Comparison of ENCODE assay signal across 17 cellular contexts in the genomic region with DNA sequence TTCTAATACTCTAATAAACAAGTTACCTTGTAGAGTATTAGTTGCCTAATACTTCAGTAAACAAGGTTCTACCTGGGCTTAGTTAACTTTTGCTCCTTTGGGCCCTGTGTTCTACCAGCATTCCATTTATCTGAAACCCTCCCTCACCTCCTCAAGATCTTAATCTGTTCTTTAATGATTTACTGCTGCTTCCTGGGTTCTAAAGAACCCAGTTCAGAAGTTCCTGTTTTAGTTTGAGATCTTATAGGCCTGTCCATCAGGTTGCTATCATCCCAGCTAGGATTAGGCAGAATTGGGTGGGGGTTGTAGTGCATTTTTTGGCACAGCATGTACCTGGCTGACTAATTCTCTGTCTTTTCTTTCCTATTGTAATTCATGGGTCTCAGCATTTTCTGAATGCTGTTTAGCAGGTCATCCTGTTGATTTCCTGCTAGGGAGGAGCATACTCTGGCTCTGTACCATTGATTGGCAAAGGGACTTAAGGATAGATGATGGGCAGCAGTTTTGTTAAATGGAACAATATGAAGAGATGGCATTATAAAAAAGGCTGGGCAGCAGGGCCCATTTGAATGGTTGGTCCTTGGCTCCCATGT. TPM values are rescaled to one million over a fixed set of nuclear protein-coding genes. Genes with fewer than 3 reads are reported as not detected.
A peak's percentile ranks its signal among the peaks of the same experiment; 100 is the strongest.
DNase-seq lines count a peak whose midpoint lies in the region; ATAC-seq, FAIRE-seq and TF ChIP-seq lines count a peak whose summit lies in the region.
"Had no signal": no experiment of that assay in that cellular context is flagged by ENCODE, and none has a peak within 500 bp of the region (broad histone marks: within the 10 kb centered on the region; RNA-seq: fewer than 3 reads in every experiment).

No MANE protein-coding gene starts in this region.

- no peaks in the 10 kb centered on the region for H3K9me1 ChIP-seq in endothelial cell of umbilical vein (replicated peaks; ENCODE audit: control insufficient read depth, extremely low read depth, insufficient read depth, low read length)

- peaks cover 20% of the 10 kb centered on the region for H3K36me3 Mint-ChIP-seq in GM23338 (ENCODE audit: low read depth)
- H3K36me3 Mint-ChIP-seq in activated CD8-positive, alpha-beta T cell treated with anti-CD3 and anti-CD28 coated beads for 36 hours (ENCODE audit: low read depth) = peaks cover 4% of the 10 kb centered on the region
- peaks cover 4% of the 10 kb centered on the region for H3K36me3 Mint-ChIP-seq in activated T-helper 2 cell treated with anti-CD3 and anti-CD28 coated beads, Interferon-gamma antibody, Interleukin-2, Interleukin-4, amounts not matched to agents 10 μg/mL and 5 μg/mL and 100 μg/mL, durations not matched to agents 14 hours and 24 hours and 36 hours (ENCODE audit: low read depth)

- DNase-seq in GM23338 (ENCODE audit: low spot score) = peak; percentile 27
- peak; percentile 2 for DNase-seq in RWPE1 (ENCODE audit: low spot score)
- peak; percentile 5 for DNase-seq in endothelial cell of umbilical vein (ENCODE audit: low read depth, low spot score)
- DNase-seq in kidney tubule cell (ENCODE audit: low spot score) = peak; percentile 46
- DNase-seq in activated CD8-positive, alpha-beta T cell treated with anti-CD3 and anti-CD28 coated beads for 36 hours = no peak
- no peak for DNase-seq in cerebellum (ENCODE audit: low spot score)
- DNase-seq in frontal cortex (ENCODE audit: low spot score in 2 of 2) = no peak
- no peak for DNase-seq in activated T-helper 2 cell treated with anti-CD3 and anti-CD28 coated beads, Interferon-gamma antibody, Interleukin-2, Interleukin-4, amounts not matched to agents 10 μg/mL and 5 μg/mL and 100 μg/mL, durations not matched to agents 14 hours and 24 hours and 36 hours (ENCODE audit: low spot score)
- DNase-seq: ACHN; CD4-positive, CD25-positive, alpha-beta regulatory T cell; Kasumi-1; NCI-H1417; NCI-H2029; NCI-H2171 treated with DMSO at 0.1 percent for 48 hours; NCI-H82; Peyer's patch had no signal

- no peaks in the 10 kb centered on the region for H3K9me3 ChIP-seq in endothelial cell of umbilical vein (replicated peaks; ENCODE audit: control insufficient read depth, insufficient read depth, low read length)
- H3K9me3 ChIP-seq: Peyer's patch had no signal

- peak overlapping the region; percentile 5; the same call in 1 of the 2 replicates for H3K4me3 ChIP-seq in GM23338
- H3K4me3 ChIP-seq in endothelial cell of umbilical vein (replicated peaks in 1 of 3; ENCODE audit: insufficient read depth in 1 of 3, low read depth in 1 of 3, low read length in 3 of 3) = no peak overlapping the region
- H3K4me3 ChIP-seq: GM12878, Peyer's patch had no signal

- no peaks in the 10 kb centered on the region for H3K27me3 Mint-ChIP-seq in GM23338 (ENCODE audit: insufficient read depth, low read depth, poor library complexity)
- H3K27me3 Mint-ChIP-seq in activated CD8-positive, alpha-beta T cell treated with anti-CD3 and anti-CD28 coated beads for 36 hours = no peaks in the 10 kb centered on the region
- no peaks in the 10 kb centered on the region for H3K27me3 Mint-ChIP-seq in activated T-helper 2 cell treated with anti-CD3 and anti-CD28 coated beads, Interferon-gamma antibody, Interleukin-2, Interleukin-4, amounts not matched to agents 10 μg/mL and 5 μg/mL and 100 μg/mL, durations not matched to agents 14 hours and 24 hours and 36 hours (ENCODE audit: low read depth)
- H3K27me3 Mint-ChIP-seq: CD4-positive, CD25-positive, alpha-beta regulatory T cell had no signal

- TF ChIP-seq CTCF in GM23338 (conservative IDR thresholded peaks at IDR 0.05; ENCODE audit: low read depth in 2 of 2) = no peak
- TF ChIP-seq CTCF in RWPE1 (conservative IDR thresholded peaks at IDR 0.05; ENCODE audit: low read depth) = no peak
- TF ChIP-seq CTCF in endothelial cell of umbilical vein (IDR thresholded peaks at IDR 0.05; ENCODE audit: extremely low read depth in 1 of 2, insufficient read depth in 1 of 2, low read depth in 1 of 2, low read length in 2 of 2) = no peak
- no peak for TF ChIP-seq CTCF in activated CD8-positive, alpha-beta T cell treated with anti-CD3 and anti-CD28 coated beads for 36 hours (IDR thresholded peaks at IDR 0.05)

- CTCF ChIA-PET in RWPE1 (lab: Yijun Ruan, JAX) = no interaction called here
- CTCF ChIA-PET in endothelial cell of umbilical vein (lab: Charles Lee) = no interaction called here
- CTCF ChIA-PET in activated CD8-positive, alpha-beta T cell treated with anti-CD3 and anti-CD28 coated beads for 36 hours (lab: Charles Lee) = no interaction called here

- H3K4me2 ChIP-seq in GM23338 (peak overlapping the region; percentile 46), endothelial cell of umbilical vein (ENCODE audit: insufficient read depth, low read length) (no peak overlapping the region)

- H3K27ac ChIP-seq in GM23338 (ENCODE audit: low read depth) (peak overlapping the region; percentile 76; the same call in 1 of the 2 replicates), RWPE1 (no peak overlapping the region), endothelial cell of umbilical vein (ENCODE audit: insufficient read depth, low read depth, low read length) (no peak overlapping the region)
- H3K27ac ChIP-seq: Peyer's patch had no signal

- dilution Hi-C loops in endothelial cell of umbilical vein (cut with MboI; ENCODE audit: extremely low pct_ligation_motif_present, low sequenced_read_pairs) = no loop called here

- no TSS peak for BruUV-seq in endothelial cell of umbilical vein (replicated peaks; lab: Mats Ljungman, UMichigan)

- peak overlapping the region; percentile 1; the same call in 1 of the 3 replicates for H3K4me3 Mint-ChIP-seq in GM23338
- no peak overlapping the region for H3K4me3 Mint-ChIP-seq in activated CD8-positive, alpha-beta T cell treated with anti-CD3 and anti-CD28 coated beads for 36 hours
- no peak overlapping the region for H3K4me3 Mint-ChIP-seq in activated T-helper 2 cell treated with anti-CD3 and anti-CD28 coated beads, Interferon-gamma antibody, Interleukin-2, Interleukin-4, amounts not matched to agents 10 μg/mL and 5 μg/mL and 100 μg/mL, durations not matched to agents 14 hours and 24 hours and 36 hours (ENCODE audit: low read depth)
- H3K4me3 Mint-ChIP-seq: CD4-positive, CD25-positive, alpha-beta regulatory T cell had no signal

- FAIRE-seq in endothelial cell of umbilical vein (lab: Jason Lieb, UNC) = peak; percentile 18
- FAIRE-seq in frontal cortex (lab: Jason Lieb, UNC) = no peak
- FAIRE-seq: GM12878 had no signal

- H3K9ac ChIP-seq in endothelial cell of umbilical vein (replicated peaks; ENCODE audit: extremely low read depth, insufficient read depth, low read length) = no peak overlapping the region

- no peak for ATAC-seq in GM23338
- no peak for ATAC-seq in activated CD8-positive, alpha-beta T cell treated with anti-CD3 and anti-CD28 coated beads for 36 hours
- ATAC-seq: GM12878 had no signal

- TF ChIP-seq POLR2A in endothelial cell of umbilical vein (IDR thresholded peaks at IDR 0.05; ENCODE audit: low read depth, low read length) = no peak

- H4K20me1 ChIP-seq in GM23338 (replicated peaks; ENCODE audit: insufficient read depth) (no peaks in the 10 kb centered on the region), endothelial cell of umbilical vein (replicated peaks; ENCODE audit: control insufficient read depth, extremely low read depth, insufficient read depth, low read length) (no peaks in the 10 kb centered on the region)

- H3F3A ChIP-seq in GM23338 (replicated peaks; ENCODE audit: low read depth) = no peaks in the 10 kb centered on the region

- no peaks in the 10 kb centered on the region for H3K27me3 ChIP-seq in GM23338 (ENCODE audit: insufficient read depth)
- H3K27me3 ChIP-seq in endothelial cell of umbilical vein (ENCODE audit: control insufficient read depth in 2 of 2, insufficient read depth in 2 of 2, low read length in 2 of 2) = no peaks in the 10 kb centered on the region
- H3K27me3 ChIP-seq: Peyer's patch had no signal

- no peaks in the 10 kb centered on the region; the same call in 2 of the 3 replicates for H3K9me3 Mint-ChIP-seq in GM23338
- no peaks in the 10 kb centered on the region for H3K9me3 Mint-ChIP-seq in activated CD8-positive, alpha-beta T cell treated with anti-CD3 and anti-CD28 coated beads for 36 hours
- no peaks in the 10 kb centered on the region for H3K9me3 Mint-ChIP-seq in activated T-helper 2 cell treated with anti-CD3 and anti-CD28 coated beads, Interferon-gamma antibody, Interleukin-2, Interleukin-4, amounts not matched to agents 10 μg/mL and 5 μg/mL and 100 μg/mL, durations not matched to agents 14 hours and 24 hours and 36 hours
- H3K9me3 Mint-ChIP-seq: CD4-positive, CD25-positive, alpha-beta regulatory T cell had no signal

- peak overlapping the region; percentile 86 for H3K27ac Mint-ChIP-seq in GM23338
- H3K27ac Mint-ChIP-seq in activated CD8-positive, alpha-beta T cell treated with anti-CD3 and anti-CD28 coated beads for 36 hours = no peak overlapping the region
- H3K27ac Mint-ChIP-seq in activated T-helper 2 cell treated with anti-CD3 and anti-CD28 coated beads, Interferon-gamma antibody, Interleukin-2, Interleukin-4, amounts not matched to agents 10 μg/mL and 5 μg/mL and 100 μg/mL, durations not matched to agents 14 hours and 24 hours and 36 hours = no peak overlapping the region
- H3K27ac Mint-ChIP-seq: CD4-positive, CD25-positive, alpha-beta regulatory T cell had no signal

- H3K9me2 ChIP-seq in GM23338 (ENCODE audit: insufficient read depth) = peaks cover 6% of the 10 kb centered on the region; the same call in 1 of the 2 replicates

- H3K4me1 ChIP-seq in GM23338 (ENCODE audit: insufficient read depth) = peaks cover 21% of the 10 kb centered on the region
- no peaks in the 10 kb centered on the region for H3K4me1 ChIP-seq in endothelial cell of umbilical vein (ENCODE audit: control insufficient read depth, extremely low read depth, insufficient read depth, low read length)
- H3K4me1 ChIP-seq: Peyer's patch had no signal

- H3K36me3 ChIP-seq in GM23338 (ENCODE audit: insufficient read depth) (no peaks in the 10 kb centered on the region), endothelial cell of umbilical vein (ENCODE audit: control insufficient read depth in 2 of 2, extremely low read depth in 1 of 2, insufficient read depth in 2 of 2, low read length in 2 of 2) (no peaks in the 10 kb centered on the region)

- intact Hi-C loops in endothelial cell of umbilical vein (cut with micrococcal nuclease) = no loop called here
- intact Hi-C loops in activated CD8-positive, alpha-beta T cell treated with anti-CD3 and anti-CD28 coated beads for 36 hours (cut with micrococcal nuclease) = no loop called here
- intact Hi-C loops in activated T-helper 2 cell treated with anti-CD3 and anti-CD28 coated beads, Interferon-gamma antibody, Interleukin-2, Interleukin-4, amounts not matched to agents 10 μg/mL and 5 μg/mL and 100 μg/mL, durations not matched to agents 14 hours and 24 hours and 36 hours (cut with micrococcal nuclease) = no loop called here

- H2AFZ ChIP-seq in GM23338 (no peak overlapping the region), endothelial cell of umbilical vein (ENCODE audit: low read depth, low read length) (no peak overlapping the region)

- POLR2A ChIA-PET in RWPE1 (lab: Yijun Ruan, JAX; ENCODE audit: low non-redundant PET) (no interaction called here), endothelial cell of umbilical vein (lab: Charles Lee) (no interaction called here)
- POLR2A ChIA-PET in activated CD8-positive, alpha-beta T cell treated with anti-CD3 and anti-CD28 coated beads for 36 hours (lab: Charles Lee) = no interaction called here

- H3K79me2 ChIP-seq in GM23338 (replicated peaks; ENCODE audit: insufficient read depth) = no peaks in the 10 kb centered on the region
- no peaks in the 10 kb centered on the region for H3K79me2 ChIP-seq in endothelial cell of umbilical vein (ENCODE audit: control insufficient read depth, insufficient read depth, low read length)

- H3K4me1 Mint-ChIP-seq in GM23338 = peaks cover 34% of the 10 kb centered on the region
- H3K4me1 Mint-ChIP-seq in activated CD8-positive, alpha-beta T cell treated with anti-CD3 and anti-CD28 coated beads for 36 hours (ENCODE audit: low read depth) = peaks cover 14% of the 10 kb centered on the region
- peaks cover 8% of the 10 kb centered on the region for H3K4me1 Mint-ChIP-seq in activated T-helper 2 cell treated with anti-CD3 and anti-CD28 coated beads, Interferon-gamma antibody, Interleukin-2, Interleukin-4, amounts not matched to agents 10 μg/mL and 5 μg/mL and 100 μg/mL, durations not matched to agents 14 hours and 24 hours and 36 hours (ENCODE audit: low read depth)
- H3K4me1 Mint-ChIP-seq: CD4-positive, CD25-positive, alpha-beta regulatory T cell had no signal

RNA-seq across cellular contexts. Expression of gene TMEM248, which starts 53.7 kb away (rescaled TPM):
- 63.5 and 73.7 TPM in 2 replicates for total RNA-seq in GM23338 (2014; rRNA removed; shearing (Covaris generic))
- polyA plus RNA-seq in GM23338 (2016; fragmentation: Nextera tagmentation; extraction: Ambion mirVana) (35.3 and 40.2 TPM in 2 replicates), endothelial cell of umbilical vein (220 and 301 TPM in 2 replicates)
- total RNA-seq in endothelial cell of umbilical vein (97.6 and 107 TPM in 2 replicates), cerebellum (50.7 TPM), frontal cortex (46.9 TPM)
- polyA plus RNA-seq in endothelial cell of umbilical vein (2011; cell fraction: cytosol; rRNA removed) = 219 and 226 TPM in 2 replicates
- 149 TPM in 2 replicates for polyA plus RNA-seq in endothelial cell of umbilical vein (2011; cell fraction: nucleus; rRNA removed)
- polyA plus RNA-seq in endothelial cell of umbilical vein (2012) = 59.6 and 79.1 TPM in 2 replicates
- 300 and 326 TPM in 2 replicates for polyA minus RNA-seq in endothelial cell of umbilical vein
- polyA minus RNA-seq in endothelial cell of umbilical vein (2011; cell fraction: cytosol; rRNA and poly(A)+ RNA removed) = 72.5 TPM
- 62.2 and 69.8 TPM in 2 replicates for polyA minus RNA-seq in endothelial cell of umbilical vein (2011; cell fraction: nucleus; rRNA and poly(A)+ RNA removed)
- total RNA-seq in activated CD8-positive, alpha-beta T cell treated with anti-CD3 and anti-CD28 coated beads for 36 hours = 10 to 100 TPM; 66.7 to 76.1 TPM
- total RNA-seq in activated T-helper 2 cell treated with anti-CD3 and anti-CD28 coated beads, Interferon-gamma antibody, Interleukin-2, Interleukin-4, amounts not matched to agents 10 μg/mL and 5 μg/mL and 100 μg/mL, durations not matched to agents 14 hours and 24 hours and 36 hours = 82.2 and 83.6 TPM in 2 replicates

Comparison
In these comparisons a context has a peak if more than half of its experiments do, and no peak if none do; other contexts are left out.
1. DNase-seq: peak in GM23338 (single experiment), RWPE1 (single experiment), endothelial cell of umbilical vein (single experiment) and kidney tubule cell (single experiment); none in activated CD8-positive, alpha-beta T cell treated with anti-CD3 and anti-CD28 coated beads for 36 hours (single experiment), cerebellum (single experiment), frontal cortex (0 of 2) and activated T-helper 2 cell treated with anti-CD3 and anti-CD28 coated beads, Interferon-gamma antibody, Interleukin-2, Interleukin-4, amounts not matched to agents 10 μg/mL and 5 μg/mL and 100 μg/mL, durations not matched to agents 14 hours and 24 hours and 36 hours (single experiment).